ENCODE assay signal across 24 cellular contexts in genomic region chr6:317068-317451, GRCh38. TPM values are rescaled to one million over a fixed set of nuclear protein-coding genes. Genes with fewer than 3 reads are reported as not detected.
DNase-seq lines count a peak whose midpoint lies in the region; ATAC-seq, FAIRE-seq and TF ChIP-seq lines count a peak whose summit lies in the region.
"Had no signal": no experiment of that assay in that cellular context is flagged by ENCODE, and none has a peak within 500 bp of the region (broad histone marks: within the 10 kb centered on the region; RNA-seq: fewer than 3 reads in every experiment).

No MANE protein-coding gene starts in this region.

- under 1% methylated on average over 7 of the region's 7 CpGs for WGBS in GM12878 (ENCODE audit: insufficient coverage, insufficient replicate concordance, low lambda C conversion rate, missing lambda C conversion rate)

- H3K4me3 ChIP-seq in BLaER1 treated with 17β-estradiol and CSF1 and Interleukin-3, amounts not matched to agents 10 nM and 100 nM = peak overlapping the region in 1 of 10 experiments; percentile 0; a peak in 1 of 20 replicates
- H3K4me3 ChIP-seq in GM12878 = no peak overlapping the region
- H3K4me3 ChIP-seq: left lung, SK-N-MC, skin epidermis had no signal

- H3K36me3 ChIP-seq in BLaER1 treated with 17β-estradiol and CSF1 and Interleukin-3, amounts not matched to agents 10 nM and 100 nM = peaks cover 0 to 30% (median 8%) of the 10 kb centered on the region in 11 experiments; a peak in 10 of 22 replicates
- H3K36me3 ChIP-seq in GM12878 (ENCODE audit: control insufficient read depth in 2 of 2, insufficient read depth in 2 of 2, low read length in 1 of 2) = peaks cover 12 to 13% of the 10 kb centered on the region in 2 experiments
- H3K36me3 ChIP-seq: left lung had no signal

- no peak overlapping the region for H3K4me3 Mint-ChIP-seq in type B pancreatic cell
- H3K4me3 Mint-ChIP-seq: activated CD4-positive, alpha-beta memory T cell treated with anti-CD3 and anti-CD28 coated beads, Interleukin-2, amount 10 ng/mL, durations not matched to agents 7 days and 5 days had no signal

- in situ Hi-C loops in GM12878 (cut with MboI) = no loop called here

- no peaks in the 10 kb centered on the region for H3K27me3 Mint-ChIP-seq in type B pancreatic cell

- H3K79me2 ChIP-seq in GM12878 (ENCODE audit: control insufficient read depth, insufficient read depth, low read length) = peaks cover 82% of the 10 kb centered on the region

- 0 out of 22 replicates have a peak, but pooled peaks cover 0 to 5% (median 0%) of the 10 kb centered on the region in 11 experiments for H3K9me3 ChIP-seq in BLaER1 treated with 17β-estradiol and CSF1 and Interleukin-3, amounts not matched to agents 10 nM and 100 nM (replicated peaks in 1 of 11)
- no peaks in the 10 kb centered on the region for H3K9me3 ChIP-seq in GM12878 (replicated peaks; ENCODE audit: control insufficient read depth, insufficient read depth, low read length)
- H3K9me3 ChIP-seq: left lung had no signal

- H2AFZ ChIP-seq in GM12878 (ENCODE audit: control insufficient read depth, low read depth, low read length) = no peak overlapping the region

- ATAC-seq in GM12878 = peak; percentile 6
- ATAC-seq: left lung had no signal

- peak overlapping the region; percentile 41 to 74 (median 60) for H3K4me2 ChIP-seq in BLaER1 treated with 17β-estradiol and CSF1 and Interleukin-3, amounts not matched to agents 10 nM and 100 nM
- H3K4me2 ChIP-seq in GM12878 (ENCODE audit: control insufficient read depth, insufficient read depth) = peak overlapping the region; percentile 84

- no peaks in the 10 kb centered on the region for H3K27me3 ChIP-seq in BLaER1 treated with 17β-estradiol and CSF1 and Interleukin-3, amounts not matched to agents 10 nM and 100 nM
- no peaks in the 10 kb centered on the region for H3K27me3 ChIP-seq in GM12878 (replicated peaks in 1 of 2; ENCODE audit: control insufficient read depth in 2 of 2, insufficient read depth in 2 of 2, low read length in 1 of 2)
- H3K27me3 ChIP-seq: left lung had no signal

- peaks cover 54 to 75% (median 60%) of the 10 kb centered on the region in 10 experiments for H3K4me1 ChIP-seq in BLaER1 treated with 17β-estradiol and CSF1 and Interleukin-3, amounts not matched to agents 10 nM and 100 nM
- peaks cover 97% of the 10 kb centered on the region for H3K4me1 ChIP-seq in GM12878 (ENCODE audit: control insufficient read depth, insufficient read depth, low read length)

- H3K27ac Mint-ChIP-seq in type B pancreatic cell = no peak overlapping the region
- H3K27ac Mint-ChIP-seq: activated CD4-positive, alpha-beta memory T cell treated with anti-CD3 and anti-CD28 coated beads, Interleukin-2, amount 10 ng/mL, durations not matched to agents 7 days and 5 days had no signal

- H3K4me1 Mint-ChIP-seq in type B pancreatic cell (ENCODE audit: unreplicated experiment) = peaks cover 5% of the 10 kb centered on the region

- intact Hi-C loops in GM12878 (cut with micrococcal nuclease; ENCODE audit: unreplicated experiment) = loop anchor here (1.0 kb wide), 4 partner anchors 14 to 90 kb away; partner anchors contain the start of gene DUSP22
- intact Hi-C loops in posterior vena cava (cut with DNase I) = no loop called here

- DNase-seq in GM12891 (ENCODE audit: insufficient read length, low spot score) = no peak
- no peak for DNase-seq in GM12878 (ENCODE audit: low read depth, low spot score)
- peak; percentile 78 for DNase-seq in posterior vena cava (ENCODE audit: low spot score)
- DNase-seq in NCI-H1105 (lab: John Stamatoyannopoulos, UW) = no peak
- DNase-seq in hepatic stellate cell (ENCODE audit: low spot score) = no peak
- DNase-seq in type B pancreatic cell (ENCODE audit: extremely low spot score, unreplicated experiment) = no peak
- no peak for DNase-seq in KG1 (lab: John Stamatoyannopoulos, UW)
- DNase-seq: activated CD4-positive, alpha-beta memory T cell treated with anti-CD3 and anti-CD28 coated beads, Interleukin-2, amount 10 ng/mL, durations not matched to agents 7 days and 5 days; activated CD4-positive, alpha-beta T cell treated with anti-CD3 and anti-CD28 coated beads for 1 hour; activated CD8-positive, alpha-beta memory T cell treated with anti-CD3 and anti-CD28 coated beads, Interleukin-2, amount 50 U/mL, for 48 hours; activated effector memory CD4-positive, alpha-beta T cell treated with Interleukin-2 at 50 U/mL for 16 hours; central memory CD4-positive, alpha-beta T cell; NCI-H1092 treated with DMSO at 0.1 percent for 48 hours; NCI-H2029; occipital lobe; stimulated activated CD4-positive, alpha-beta T cell treated with anti-CD3 and anti-CD28 coated beads, Interleukin-1b, Interleukin-23, amount 100 ng/mL, for 48 hours; stimulated activated CD8-positive, alpha-beta memory T cell treated with anti-CD3 and anti-CD28 coated beads, Interleukin-4, amount 100 ng/mL, for 48 hours had no signal

- peaks cover 0 to 24% (median 0%) of the 10 kb centered on the region in 11 experiments; a peak in 5 of 22 replicates for H4K20me1 ChIP-seq in BLaER1 treated with 17β-estradiol and CSF1 and Interleukin-3, amounts not matched to agents 10 nM and 100 nM
- H4K20me1 ChIP-seq in GM12878 (ENCODE audit: control insufficient read depth, insufficient read depth) = no peaks in the 10 kb centered on the region

- CTCF ChIA-PET in GM12878 (lab: Yijun Ruan, JAX) = interaction anchor here (0.7 to 8.6 kb wide), 15 partner anchors 10 to 128 kb away, joined by 3 to 94 read pairs (median 6); no protein-coding TSS in a partner anchor

- TF ChIP-seq POLR2A in GM12891 (IDR thresholded peaks at IDR 0.05; ENCODE audit: low read depth, low read length) = no peak
- no peak for TF ChIP-seq POLR2A in GM12878 (IDR thresholded peaks at IDR 0.05; ENCODE audit: low read depth, low read length)

- no peaks in the 10 kb centered on the region for H3K9me3 Mint-ChIP-seq in type B pancreatic cell
- H3K9me3 Mint-ChIP-seq: activated CD4-positive, alpha-beta memory T cell treated with anti-CD3 and anti-CD28 coated beads, Interleukin-2, amount 10 ng/mL, durations not matched to agents 7 days and 5 days had no signal

- BruUV-seq in GM12878 (replicated peaks; lab: Mats Ljungman, UMichigan) = TSS peak; percentile 68

- H3K36me3 Mint-ChIP-seq in type B pancreatic cell = peaks cover 9% of the 10 kb centered on the region

- no peak for TF ChIP-seq EP300 in GM12878 (IDR thresholded peaks at IDR 0.05; ENCODE audit: borderline replicate concordance in 1 of 2, control insufficient read depth in 1 of 2, low read depth in 2 of 2, low read length in 2 of 2)

- FAIRE-seq in GM12891 (lab: Jason Lieb, UNC) = peak; percentile 35
- FAIRE-seq in GM12878 (lab: Jason Lieb, UNC) = no peak
- FAIRE-seq: H54 had no signal

- TF ChIP-seq CTCF in GM12878 (IDR thresholded peaks at IDR 0.05 in 2 of 3, conservative IDR thresholded peaks at IDR 0.05 in 1 of 3; ENCODE audit: control insufficient read depth in 2 of 3, extremely low read depth in 1 of 3, insufficient read depth in 1 of 3, low read depth in 3 of 3, low read length in 3 of 3) = no peak
- TF ChIP-seq CTCF in type B pancreatic cell (conservative IDR thresholded peaks at IDR 0.05) = no peak

- POLR2A ChIA-PET in GM12878 (lab: Charles Lee) = interaction anchor here (0.8 to 13.8 kb wide), 15 partner anchors 9 to 96 kb away, joined by 3 to 227 read pairs (median 6); partner anchors contain the start of gene DUSP22

- SMC1A ChIA-PET in GM12878 (lab: Charles Lee; ENCODE audit: uncharacterized antibody, unreplicated experiment) = interaction anchor here (0.7 to 14.6 kb wide), 15 partner anchors 9 to 201 kb away, joined by 3 to 707 read pairs (median 14); partner anchors contain the start of genes DUSP22 and IRF4

- H3K27ac ChIP-seq in BLaER1 treated with 17β-estradiol and CSF1 and Interleukin-3, amounts not matched to agents 10 nM and 100 nM = peak overlapping the region in 5 of 11 experiments; percentile 1 to 30 (median 5); a peak in 6 of 22 replicates
- H3K27ac ChIP-seq in GM12878 (ENCODE audit: control insufficient read depth, insufficient read depth) = peak overlapping the region; percentile 92
- H3K27ac ChIP-seq: C4-2B, left lung, RWPE1, SK-N-MC, skin epidermis had no signal

- RAD21 ChIA-PET in GM12878 (lab: Charles Lee; ENCODE audit: unreplicated experiment) = interaction anchor here (1.0 to 13.0 kb wide), 20 partner anchors 9 to 128 kb away, joined by 3 to 256 read pairs (median 14); partner anchors contain the start of gene DUSP22

- H3K9ac ChIP-seq in BLaER1 treated with 17β-estradiol and CSF1 and Interleukin-3, amounts not matched to agents 10 nM and 100 nM = no peak overlapping the region
- peak overlapping the region; percentile 73 for H3K9ac ChIP-seq in GM12878 (ENCODE audit: control insufficient read depth, insufficient read depth, low read length)

- no peak for TF ChIP-seq RAD21 in GM12878 (IDR thresholded peaks at IDR 0.05; ENCODE audit: insufficient read depth, low read depth, low read length)

TF ChIP-seq in GM12891, 5 proteins besides CTCF, POLR2A, EP300 and RAD21 (continues in another document):
- TF ChIP-seq POU2F2 (IDR thresholded peaks at IDR 0.05; ENCODE audit: low read depth, low read length) (no peak), PAX5 (IDR thresholded peaks at IDR 0.05; ENCODE audit: insufficient read depth, low read length, severe bottlenecking) (no peak), POLR2AphosphoS5 (IDR thresholded peaks at IDR 0.05; ENCODE audit: low read depth, low read length) (no peak)

RNA-seq across cellular contexts. Expression of gene DUSP22, which starts 24.8 kb away (rescaled TPM):
- 90.4 TPM for polyA plus RNA-seq in GM12891 (2012; ENCODE audit: low read depth, missing spikeins)
- total RNA-seq in GM12878 (2013; cell fraction: nucleolus; rRNA removed) = 632 and 708 TPM in 2 replicates
- 113 and 123 TPM in 2 replicates for total RNA-seq in GM12878 (2014; rRNA removed)
- 80.6 and 83.3 TPM in 2 replicates for total RNA-seq in GM12878 (2014; rRNA removed; fragmentation: Illumina TruSeq; extraction: Trizol)
- 125 and 130 TPM in 2 replicates for total RNA-seq in GM12878 (2021)
- polyA plus RNA-seq in GM12878 (2011; ENCODE audit: low read depth) = 128 TPM
- 78.9 and 80.1 TPM in 2 replicates for polyA plus RNA-seq in GM12878 (2011; rRNA removed)
- 109 and 115 TPM in 2 replicates for polyA plus RNA-seq in GM12878 (2011; cell fraction: cytosol; rRNA removed)
- polyA plus RNA-seq in GM12878 (2011; cell fraction: nucleus; rRNA removed) = 359 and 389 TPM in 2 replicates
- 121 and 164 TPM in 2 replicates for polyA plus RNA-seq in GM12878 (2012)
- polyA plus RNA-seq in GM12878 (2014; fragmentation: Illumina TruSeq; extraction: Trizol) = 87.9 and 101 TPM in 2 replicates
- 10 to 100 TPM; 93.4 to 99.7 TPM for polyA plus RNA-seq in GM12878 (2014; fragmentation: Nextera tagmentation; extraction: Ambion mirVana)
- polyA plus RNA-seq in GM12878 (2014; rRNA removed) = 138 and 147 TPM in 2 replicates
- polyA plus RNA-seq in GM12878 (2016; fragmentation: Nextera tagmentation; extraction: Ambion mirVana) = 100 to 1,000 TPM; 150 to 156 TPM
- polyA minus RNA-seq in GM12878 (2011; rRNA and poly(A)+ RNA removed) = 84.5 and 84.7 TPM in 2 replicates
- polyA minus RNA-seq in GM12878 (2011; cell fraction: cytosol; rRNA and poly(A)+ RNA removed) = 15.5 and 16.8 TPM in 2 replicates
- 118 and 156 TPM in 2 replicates for polyA minus RNA-seq in GM12878 (2011; cell fraction: nucleus; rRNA and poly(A)+ RNA removed)
- 10 to 100 TPM; 45.7 to 51.8 TPM for total RNA-seq in posterior vena cava
- 20.2 and 25.0 TPM in 2 replicates for total RNA-seq in type B pancreatic cell (ENCODE audit: low replicate concordance)
